1 cellular context compared by ENCODE assay signal in genomic region chr1:1959840-1960479, GRCh38.
TF ChIP-seq lines count a peak whose summit lies in the region.

No MANE protein-coding gene starts in this region.

TF ChIP-seq in HepG2, 621 proteins besides CTCF, POLR2A, EP300 and RAD21 (continued from another document and continues in another):
- TF ChIP-seq TCF12 (IDR thresholded peaks at IDR 0.05) = no peak
- 0 out of 2 replicates have a peak, but pooled peaks have one; percentile 58 for TF ChIP-seq TCF12 (CRISPR knock-in tag; IDR thresholded peaks at IDR 0.05)
- TF ChIP-seq SCMH1 (CRISPR knock-in tag; IDR thresholded peaks at IDR 0.05; ENCODE audit: borderline replicate concordance) = no peak
- no peak for TF ChIP-seq BCLAF1 (IDR thresholded peaks at IDR 0.05)
- TF ChIP-seq CREBL2 (CRISPR knock-in tag; IDR thresholded peaks at IDR 0.05; ENCODE audit: borderline replicate concordance) = no peak; the same call in 1 of the 2 replicates
- TF ChIP-seq RAD51 (IDR thresholded peaks at IDR 0.05; ENCODE audit: borderline replicate concordance) = no peak
- peak; percentile 25; the same call in 1 of the 2 replicates for TF ChIP-seq ZNF768 (CRISPR knock-in tag; IDR thresholded peaks at IDR 0.05)
- peak; percentile 59; the same call in 1 of the 2 replicates for TF ChIP-seq TGIF2 (CRISPR knock-in tag; IDR thresholded peaks at IDR 0.05)
- no peak for TF ChIP-seq ZNF367 (CRISPR knock-in tag; IDR thresholded peaks at IDR 0.05; ENCODE audit: borderline replicate concordance)
- no peak for TF ChIP-seq ARNT (IDR thresholded peaks at IDR 0.05)
- TF ChIP-seq ZNF225 (CRISPR knock-in tag; IDR thresholded peaks at IDR 0.05) = no peak
- no peak for TF ChIP-seq ZBTB2 (CRISPR knock-in tag; IDR thresholded peaks at IDR 0.05; ENCODE audit: low read depth)
- TF ChIP-seq SIX4 (CRISPR knock-in tag; IDR thresholded peaks at IDR 0.05) = no peak
- no peak for TF ChIP-seq ZMAT5 (CRISPR knock-in tag; IDR thresholded peaks at IDR 0.05; ENCODE audit: borderline replicate concordance, low read depth)
- no peak for TF ChIP-seq NCOR1 (IDR thresholded peaks at IDR 0.05; ENCODE audit: borderline replicate concordance, low read length)
- peak; percentile 70 for TF ChIP-seq RXRB (CRISPR knock-in tag; IDR thresholded peaks at IDR 0.05; ENCODE audit: borderline replicate concordance)
- TF ChIP-seq FOXP4 (CRISPR knock-in tag; IDR thresholded peaks at IDR 0.05) = peak; percentile 61
- peak; percentile 6; the same call in 1 of the 2 replicates for TF ChIP-seq GFI1 (CRISPR knock-in tag; IDR thresholded peaks at IDR 0.05; ENCODE audit: borderline replicate concordance)
- TF ChIP-seq ZFP90 (CRISPR knock-in tag; IDR thresholded peaks at IDR 0.05; ENCODE audit: borderline replicate concordance) = 0 out of 2 replicates have a peak, but pooled peaks have one; percentile 34
- TF ChIP-seq AKNA (CRISPR knock-in tag; IDR thresholded peaks at IDR 0.05; ENCODE audit: borderline replicate concordance) = no peak
- peak; percentile 31; the same call in 1 of the 2 replicates for TF ChIP-seq FOSL1 (CRISPR knock-in tag; IDR thresholded peaks at IDR 0.05; ENCODE audit: borderline replicate concordance)
- TF ChIP-seq USF2 (IDR thresholded peaks at IDR 0.05; ENCODE audit: low read depth, low read length) = no peak
- TF ChIP-seq USF2 (CRISPR knock-in tag; IDR thresholded peaks at IDR 0.05; ENCODE audit: borderline replicate concordance) = no peak
- peak; percentile 47; the same call in 1 of the 2 replicates for TF ChIP-seq THAP9 (CRISPR knock-in tag; IDR thresholded peaks at IDR 0.05; ENCODE audit: borderline replicate concordance)
- TF ChIP-seq ZKSCAN1 (IDR thresholded peaks at IDR 0.05; ENCODE audit: low read length) = 0 out of 2 replicates have a peak, but pooled peaks have one; percentile 38
- no peak for TF ChIP-seq GABPA (IDR thresholded peaks at IDR 0.05; ENCODE audit: low read depth, low read length)
- TF ChIP-seq GABPA (CRISPR knock-in tag; IDR thresholded peaks at IDR 0.05; ENCODE audit: low read depth) = peak; percentile 53; the same call in 1 of the 2 replicates
- TF ChIP-seq TFE3 (CRISPR knock-in tag; IDR thresholded peaks at IDR 0.05) = peak; percentile 79; the same call in 1 of the 2 replicates
- TF ChIP-seq EZH2 (conservative IDR thresholded peaks at IDR 0.05; ENCODE audit: low read depth, low read length) = no peak
- 0 out of 2 replicates have a peak, but pooled peaks have one; percentile 9 for TF ChIP-seq NCOA2 (CRISPR knock-in tag; IDR thresholded peaks at IDR 0.05)
- TF ChIP-seq ZNF256 (CRISPR knock-in tag; conservative IDR thresholded peaks at IDR 0.05) = no peak
- TF ChIP-seq FOXA3 (CRISPR knock-in tag; IDR thresholded peaks at IDR 0.05) = no peak
- peak; percentile 74; the same call in 1 of the 2 replicates for TF ChIP-seq TFAP4 (IDR thresholded peaks at IDR 0.05; ENCODE audit: borderline replicate concordance, low read depth)
- no peak for TF ChIP-seq PAF1 (CRISPR knock-in tag; IDR thresholded peaks at IDR 0.05)
- no peak for TF ChIP-seq GPN1 (CRISPR knock-in tag; IDR thresholded peaks at IDR 0.05; ENCODE audit: borderline replicate concordance)
